ENCODE assay signal across 15 cellular contexts in genomic region chr7:18241543-18242231, GRCh38.
A peak's percentile ranks its signal among the peaks of the same experiment; 100 is the strongest.
DNase-seq lines count a peak whose midpoint lies in the region; ATAC-seq and TF ChIP-seq lines count a peak whose summit lies in the region.
"Had no signal": no experiment of that assay in that cellular context is flagged by ENCODE, and none has a peak within 500 bp of the region (broad histone marks: within the 10 kb centered on the region; RNA-seq: fewer than 3 reads in every experiment).

No MANE protein-coding gene starts in this region.

- no peaks in the 10 kb centered on the region for H3F3A ChIP-seq in Loucy (ENCODE audit: low read depth)

- no peaks in the 10 kb centered on the region for H3K4me1 ChIP-seq in Loucy (ENCODE audit: insufficient read depth, low read length, poor library complexity, severe bottlenecking)
- H3K4me1 ChIP-seq: ascending aorta, upper lobe of left lung had no signal

- no peaks in the 10 kb centered on the region for H3K9me2 ChIP-seq in Loucy (replicated peaks; ENCODE audit: low read depth, low read length)

- no peak for TF ChIP-seq CTCF in activated CD8-positive, alpha-beta T cell treated with anti-CD3 and anti-CD28 coated beads for 36 hours (IDR thresholded peaks at IDR 0.05)
- TF ChIP-seq CTCF in Loucy (conservative IDR thresholded peaks at IDR 0.05; ENCODE audit: low read length): 0 out of 2 replicates have a peak, but pooled peaks have one; percentile 18
- TF ChIP-seq CTCF in natural killer cell (IDR thresholded peaks at IDR 0.05): no peak

- no peak overlapping the region for H2AFZ ChIP-seq in Loucy (ENCODE audit: low read length)

- H3K27ac Mint-ChIP-seq in activated CD8-positive, alpha-beta T cell treated with anti-CD3 and anti-CD28 coated beads for 36 hours: no peak overlapping the region
- no peak overlapping the region for H3K27ac Mint-ChIP-seq in activated CD8-positive, alpha-beta T cell treated with anti-CD3 and anti-CD28 coated beads, Interleukin-2, amount 10 ng/mL, durations not matched to agents 7 days and 5 days
- H3K27ac Mint-ChIP-seq in natural killer cell: no peak overlapping the region

- peak; percentile 1 for DNase-seq in activated CD8-positive, alpha-beta T cell treated with anti-CD3 and anti-CD28 coated beads for 36 hours
- DNase-seq in activated CD8-positive, alpha-beta T cell treated with anti-CD3 and anti-CD28 coated beads, Interleukin-2, amount 10 ng/mL, durations not matched to agents 7 days and 5 days: no peak
- no peak for DNase-seq in natural killer cell
- no peak for DNase-seq in putamen (ENCODE audit: low spot score)
- no peak for DNase-seq in cerebellar cortex (ENCODE audit: low spot score)
- DNase-seq: effector CD4-positive, alpha-beta T cell; foreskin melanocyte; MV-4-11; posterior cingulate gyrus; T-helper 1 cell; upper lobe of left lung had no signal

- H3K4me2 ChIP-seq in Loucy (ENCODE audit: low read depth, low read length, poor library complexity, severe bottlenecking): no peak overlapping the region

- ATAC-seq in activated CD8-positive, alpha-beta T cell treated with anti-CD3 and anti-CD28 coated beads for 36 hours: no peak
- no peak for ATAC-seq in activated CD8-positive, alpha-beta T cell treated with anti-CD3 and anti-CD28 coated beads, Interleukin-2, amount 10 ng/mL, durations not matched to agents 7 days and 5 days
- ATAC-seq in HG02885 (IDR thresholded peaks at IDR 0.05; ENCODE audit: poor library complexity, unreplicated experiment) (peak; percentile 87), natural killer cell (peak in 2 of 3 donors; percentile 44 to 45), HG03039 (IDR thresholded peaks at IDR 0.05; ENCODE audit: unreplicated experiment) (no peak)

- intact Hi-C loops in activated CD8-positive, alpha-beta T cell treated with anti-CD3 and anti-CD28 coated beads for 36 hours (cut with micrococcal nuclease): no loop called here
- intact Hi-C loops in natural killer cell (cut with micrococcal nuclease): no loop called here

- no peaks in the 10 kb centered on the region for H3K27me3 ChIP-seq in Loucy (ENCODE audit: insufficient read depth, low read length, poor library complexity, severe bottlenecking)
- H3K27me3 ChIP-seq: ascending aorta, upper lobe of left lung had no signal

- H3K9me3 Mint-ChIP-seq in activated CD8-positive, alpha-beta T cell treated with anti-CD3 and anti-CD28 coated beads for 36 hours: no peaks in the 10 kb centered on the region
- no peaks in the 10 kb centered on the region for H3K9me3 Mint-ChIP-seq in activated CD8-positive, alpha-beta T cell treated with anti-CD3 and anti-CD28 coated beads, Interleukin-2, amount 10 ng/mL, durations not matched to agents 7 days and 5 days (ENCODE audit: insufficient read depth)
- peaks cover 2 to 3% of the 10 kb centered on the region in 2 donors for H3K9me3 Mint-ChIP-seq in natural killer cell

- no peaks in the 10 kb centered on the region for H3K27me3 Mint-ChIP-seq in activated CD8-positive, alpha-beta T cell treated with anti-CD3 and anti-CD28 coated beads for 36 hours
- H3K27me3 Mint-ChIP-seq in activated CD8-positive, alpha-beta T cell treated with anti-CD3 and anti-CD28 coated beads, Interleukin-2, amount 10 ng/mL, durations not matched to agents 7 days and 5 days (ENCODE audit: low read depth): no peaks in the 10 kb centered on the region
- no peaks in the 10 kb centered on the region for H3K27me3 Mint-ChIP-seq in natural killer cell (ENCODE audit: low read depth in 2 of 2)

- H3K4me1 Mint-ChIP-seq in activated CD8-positive, alpha-beta T cell treated with anti-CD3 and anti-CD28 coated beads for 36 hours (ENCODE audit: low read depth): no peaks in the 10 kb centered on the region
- peaks cover 4% of the 10 kb centered on the region for H3K4me1 Mint-ChIP-seq in activated CD8-positive, alpha-beta T cell treated with anti-CD3 and anti-CD28 coated beads, Interleukin-2, amount 10 ng/mL, durations not matched to agents 7 days and 5 days (ENCODE audit: low read depth)
- H3K4me1 Mint-ChIP-seq in natural killer cell: peaks cover 6 to 13% of the 10 kb centered on the region in 2 donors

- H3K4me3 ChIP-seq in Loucy (ENCODE audit: low read length, poor library complexity, severe bottlenecking): no peak overlapping the region
- H3K4me3 ChIP-seq: ascending aorta, upper lobe of left lung had no signal

- H3K9me3 ChIP-seq in Loucy (ENCODE audit: insufficient read depth, low read depth, low read length): no peaks in the 10 kb centered on the region; the same call in 1 of the 2 replicates
- H3K9me3 ChIP-seq: ascending aorta, upper lobe of left lung had no signal

- no peaks in the 10 kb centered on the region for H3K79me2 ChIP-seq in Loucy (ENCODE audit: insufficient read depth, low read length)

- no peaks in the 10 kb centered on the region for H3K36me3 Mint-ChIP-seq in activated CD8-positive, alpha-beta T cell treated with anti-CD3 and anti-CD28 coated beads for 36 hours (ENCODE audit: low read depth)
- H3K36me3 Mint-ChIP-seq in activated CD8-positive, alpha-beta T cell treated with anti-CD3 and anti-CD28 coated beads, Interleukin-2, amount 10 ng/mL, durations not matched to agents 7 days and 5 days (ENCODE audit: low read depth): no peaks in the 10 kb centered on the region
- H3K36me3 Mint-ChIP-seq in natural killer cell: no peaks in the 10 kb centered on the region

- H3K36me3 ChIP-seq in Loucy (ENCODE audit: insufficient read depth, low read length): no peaks in the 10 kb centered on the region
- H3K36me3 ChIP-seq: ascending aorta, upper lobe of left lung had no signal

- H4K20me1 ChIP-seq in Loucy (ENCODE audit: insufficient read depth, low read length, poor library complexity, severe bottlenecking): no peaks in the 10 kb centered on the region

- CTCF ChIA-PET in activated CD8-positive, alpha-beta T cell treated with anti-CD3 and anti-CD28 coated beads for 36 hours (lab: Charles Lee): no interaction called here
- CTCF ChIA-PET in activated CD8-positive, alpha-beta T cell treated with anti-CD3 and anti-CD28 coated beads, Interleukin-2, amount 10 ng/mL, durations not matched to agents 7 days and 5 days (lab: Charles Lee): no interaction called here

- POLR2A ChIA-PET in activated CD8-positive, alpha-beta T cell treated with anti-CD3 and anti-CD28 coated beads for 36 hours (lab: Charles Lee): no interaction called here
- POLR2A ChIA-PET in activated CD8-positive, alpha-beta T cell treated with anti-CD3 and anti-CD28 coated beads, Interleukin-2, amount 10 ng/mL, durations not matched to agents 7 days and 5 days (lab: Charles Lee): no interaction called here

- no peak overlapping the region for H3K4me3 Mint-ChIP-seq in activated CD8-positive, alpha-beta T cell treated with anti-CD3 and anti-CD28 coated beads for 36 hours
- no peak overlapping the region for H3K4me3 Mint-ChIP-seq in activated CD8-positive, alpha-beta T cell treated with anti-CD3 and anti-CD28 coated beads, Interleukin-2, amount 10 ng/mL, durations not matched to agents 7 days and 5 days
- H3K4me3 Mint-ChIP-seq in natural killer cell: no peak overlapping the region

- H3K9ac ChIP-seq in Loucy (ENCODE audit: low read depth, low read length, poor library complexity, severe bottlenecking): no peak overlapping the region

Comparison
In these comparisons a context has a peak if more than half of its experiments do, and no peak if none do; other contexts are left out.
1. ATAC-seq: peak in HG02885 (single experiment) and natural killer cell (2 of 3); none in activated CD8-positive, alpha-beta T cell treated with anti-CD3 and anti-CD28 coated beads for 36 hours (single experiment), activated CD8-positive, alpha-beta T cell treated with anti-CD3 and anti-CD28 coated beads, Interleukin-2, amount 10 ng/mL, durations not matched to agents 7 days and 5 days (single experiment) and HG03039 (single experiment).